In genomic region chrX:111244238-111244750, GRCh38 we compare ENCODE assay signal across 7 cellular contexts. TPM values are rescaled to one million over a fixed set of nuclear protein-coding genes. Genes with fewer than 3 reads are reported as not detected.
DNase-seq lines count a peak whose midpoint lies in the region; ATAC-seq and TF ChIP-seq lines count a peak whose summit lies in the region.

No MANE protein-coding gene starts in this region.

- H3K36me3 ChIP-seq in colonic mucosa: no peaks in the 10 kb centered on the region

- H3K27ac ChIP-seq in colonic mucosa: no peak overlapping the region

- no peak overlapping the region for H3K4me3 ChIP-seq in colonic mucosa

- ATAC-seq in GM18873 (IDR thresholded peaks at IDR 0.05; ENCODE audit: low FRiP score, unreplicated experiment): no peak
- ATAC-seq in GM18867 (IDR thresholded peaks at IDR 0.05; ENCODE audit: unreplicated experiment): no peak

- peak; percentile 50 for DNase-seq in NCI-H1694 (lab: John Stamatoyannopoulos, UW)
- no peak for DNase-seq in colonic mucosa
- DNase-seq in renal cortical epithelial cell (ENCODE audit: low read depth): peak; percentile 12
- DNase-seq in nucleus accumbens (lab: John Stamatoyannopoulos, UW): no peak

- intact Hi-C loops in colonic mucosa (cut with DNase I): no loop called here

- H3K4me1 ChIP-seq in colonic mucosa: no peaks in the 10 kb centered on the region

- TF ChIP-seq CTCF in GM12872 (IDR thresholded peaks at IDR 0.05; ENCODE audit: insufficient read depth, low read depth, low read length) (peak; percentile 37; the same call in 2 of the 3 replicates), colonic mucosa (IDR thresholded peaks at IDR 0.05) (peak; percentile 32)

- no peak overlapping the region for H3K9ac ChIP-seq in colonic mucosa (ENCODE audit: low read depth in 2 of 2, low read length in 2 of 2)

- no peaks in the 10 kb centered on the region for H3K9me3 ChIP-seq in colonic mucosa

- H3K27me3 ChIP-seq in colonic mucosa: no peaks in the 10 kb centered on the region

RNA-seq across cellular contexts. Expression of gene CAPN6, which starts 26.0 kb away (rescaled TPM):
- total RNA-seq in colonic mucosa: 1 to 10 TPM; 2.4 to 4.7 TPM
- 0.87 and 4.9 TPM in 2 replicates for total RNA-seq in renal cortical epithelial cell

Comparison
In these comparisons a context has a peak if more than half of its experiments do, and no peak if none do; other contexts are left out.
1. DNase-seq: peak in NCI-H1694 (single experiment) and renal cortical epithelial cell (single experiment); none in colonic mucosa (single experiment) and nucleus accumbens (0 of 56).